In genomic region chr7:130996841-130997231, GRCh38 we compare ENCODE assay signal across 8 cellular contexts.
DNase-seq lines count a peak whose midpoint lies in the region; ATAC-seq and TF ChIP-seq lines count a peak whose summit lies in the region.

No MANE protein-coding gene starts in this region.

- DNase-seq in COR-L47 (lab: John Stamatoyannopoulos, UW), result peak; percentile 2
- DNase-seq in NCI-H2029 treated with DMSO at 0.1 percent for 48 hours (lab: John Stamatoyannopoulos, UW), result peak; percentile 66
- DNase-seq in left colon, result peak; percentile 71 to 88
- DNase-seq in testis, result no peak
- no peak for DNase-seq in endothelial cell (ENCODE audit: low spot score)
- DNase-seq in Kasumi-1 (lab: John Stamatoyannopoulos, UW), result no peak

- no peak overlapping the region for H3K4me3 ChIP-seq in testis

- H3K4me3 Mint-ChIP-seq in activated naive CD8-positive, alpha-beta T cell, result peak overlapping the region; percentile 60
- H3K4me3 Mint-ChIP-seq in endothelial cell (ENCODE audit: unreplicated experiment), result no peak overlapping the region

- H3K27me3 ChIP-seq in testis, result no peaks in the 10 kb centered on the region

- peak; percentile 80 for ATAC-seq in left colon
- ATAC-seq in GM19455 (IDR thresholded peaks at IDR 0.05; ENCODE audit: unreplicated experiment), result no peak

- peaks cover 14% of the 10 kb centered on the region for H3K36me3 Mint-ChIP-seq in activated naive CD8-positive, alpha-beta T cell
- no peaks in the 10 kb centered on the region for H3K36me3 Mint-ChIP-seq in endothelial cell (ENCODE audit: low read depth, unreplicated experiment)

- TF ChIP-seq CTCF in testis (IDR thresholded peaks at IDR 0.05) (no peak), endothelial cell (IDR thresholded peaks at IDR 0.05; ENCODE audit: unreplicated experiment) (no peak)

- TF ChIP-seq POLR2A in testis (IDR thresholded peaks at IDR 0.05), result no peak

- peak overlapping the region; percentile 95 for H3K27ac Mint-ChIP-seq in activated naive CD8-positive, alpha-beta T cell
- no peak overlapping the region for H3K27ac Mint-ChIP-seq in endothelial cell (ENCODE audit: unreplicated experiment)

- no peaks in the 10 kb centered on the region for H3K9me3 ChIP-seq in testis

- H3K4me1 Mint-ChIP-seq in activated naive CD8-positive, alpha-beta T cell (ENCODE audit: low read depth), result peaks cover 84% of the 10 kb centered on the region
- H3K4me1 Mint-ChIP-seq in endothelial cell (ENCODE audit: unreplicated experiment), result no peaks in the 10 kb centered on the region

- H3K27me3 Mint-ChIP-seq in activated naive CD8-positive, alpha-beta T cell, result no peaks in the 10 kb centered on the region
- H3K27me3 Mint-ChIP-seq in endothelial cell (ENCODE audit: unreplicated experiment), result peaks cover 1% of the 10 kb centered on the region

- 23 to 38% methylated on average over 6 of the region's 6 CpGs for WGBS in testis, 2 donors

- peaks cover 76% of the 10 kb centered on the region for H3K4me1 ChIP-seq in testis

- no peaks in the 10 kb centered on the region for H3K36me3 ChIP-seq in testis (ENCODE audit: low read depth, missing control alignments)

- intact Hi-C loops in left colon (cut with DNase I, micrococcal nuclease) (no loop called here), testis (cut with DNase I; ENCODE audit: low total_unique reads) (no loop called here)

- H3K27ac ChIP-seq in testis, result peak overlapping the region; percentile 43 to 56

- H3K9me3 Mint-ChIP-seq in activated naive CD8-positive, alpha-beta T cell (ENCODE audit: low read depth), result no peaks in the 10 kb centered on the region
- H3K9me3 Mint-ChIP-seq in endothelial cell (ENCODE audit: unreplicated experiment), result no peaks in the 10 kb centered on the region

Comparison
In these comparisons a context has a peak if more than half of its experiments do, and no peak if none do; other contexts are left out.
1. DNase-seq: peak in COR-L47 (single experiment), NCI-H2029 treated with DMSO at 0.1 percent for 48 hours (single experiment) and left colon (2 of 2); none in testis (single experiment), endothelial cell (single experiment) and Kasumi-1 (0 of 2).